ENCODE assay signal across 8 cellular contexts in genomic region chr1:219927956-219928790, GRCh38. TPM values are rescaled to one million over a fixed set of nuclear protein-coding genes. Genes with fewer than 3 reads are reported as not detected.
DNase-seq lines count a peak whose midpoint lies in the region; ATAC-seq lines count a peak whose summit lies in the region.

SLC30A10 (minus strand) TSS chr1:219928557; CDS start chr1:219928440, 117 bp downstream.

- peak; percentile 28 for DNase-seq in activated CD4-positive, alpha-beta T cell treated with anti-CD3 and anti-CD28 coated beads for 36 hours
- no peak for DNase-seq in activated CD4-positive, alpha-beta T cell treated with anti-CD3 and anti-CD28 coated beads, Interleukin-2, amount 50 U/mL, for 1 hour
- DNase-seq in HUDEP-2 (lab: John Stamatoyannopoulos, UW; ENCODE audit: unreplicated experiment in 76 of 76) (peak in 62 of 76 experiments; percentile 5 to 81 (median 44)), hepatic stellate cell (ENCODE audit: low spot score) (peak; percentile 24), putamen (ENCODE audit: low spot score) (peak; percentile 7), OCI-M2 (lab: John Stamatoyannopoulos, UW; ENCODE audit: unreplicated experiment) (no peak), DMS153 (lab: John Stamatoyannopoulos, UW) (no peak)
- peak; percentile 46 for DNase-seq in activated naive CD8-positive, alpha-beta T cell treated with anti-CD3 and anti-CD28 coated beads, Interleukin-2, amount 10 ng/mL, durations not matched to agents 7 days and 5 days

- ATAC-seq in activated CD4-positive, alpha-beta T cell treated with anti-CD3 and anti-CD28 coated beads for 36 hours: peak; percentile 55
- peak; percentile 82 for ATAC-seq in activated naive CD8-positive, alpha-beta T cell treated with anti-CD3 and anti-CD28 coated beads, Interleukin-2, amount 10 ng/mL, durations not matched to agents 7 days and 5 days (ENCODE audit: low read depth)

- no peaks in the 10 kb centered on the region for H3K36me3 Mint-ChIP-seq in activated CD4-positive, alpha-beta T cell treated with anti-CD3 and anti-CD28 coated beads for 36 hours (ENCODE audit: low read depth)
- peaks cover 1% of the 10 kb centered on the region for H3K36me3 Mint-ChIP-seq in activated naive CD8-positive, alpha-beta T cell treated with anti-CD3 and anti-CD28 coated beads, Interleukin-2, amount 10 ng/mL, durations not matched to agents 7 days and 5 days

- H3K9me3 Mint-ChIP-seq in activated CD4-positive, alpha-beta T cell treated with anti-CD3 and anti-CD28 coated beads for 36 hours (ENCODE audit: low read depth): no peaks in the 10 kb centered on the region
- H3K9me3 Mint-ChIP-seq in activated naive CD8-positive, alpha-beta T cell treated with anti-CD3 and anti-CD28 coated beads, Interleukin-2, amount 10 ng/mL, durations not matched to agents 7 days and 5 days: no peaks in the 10 kb centered on the region

- peak within 1 kb of the TSS; percentile 20 for H3K4me3 Mint-ChIP-seq in activated CD4-positive, alpha-beta T cell treated with anti-CD3 and anti-CD28 coated beads for 36 hours
- peak within 1 kb of the TSS; percentile 74 for H3K4me3 Mint-ChIP-seq in activated naive CD8-positive, alpha-beta T cell treated with anti-CD3 and anti-CD28 coated beads, Interleukin-2, amount 10 ng/mL, durations not matched to agents 7 days and 5 days

- peaks cover 38% of the 10 kb centered on the region for H3K27me3 Mint-ChIP-seq in activated CD4-positive, alpha-beta T cell treated with anti-CD3 and anti-CD28 coated beads for 36 hours
- peaks cover 48% of the 10 kb centered on the region for H3K27me3 Mint-ChIP-seq in activated naive CD8-positive, alpha-beta T cell treated with anti-CD3 and anti-CD28 coated beads, Interleukin-2, amount 10 ng/mL, durations not matched to agents 7 days and 5 days

- POLR2A ChIA-PET in activated CD4-positive, alpha-beta T cell treated with anti-CD3 and anti-CD28 coated beads for 36 hours (lab: Charles Lee): no interaction called here
- POLR2A ChIA-PET in activated naive CD8-positive, alpha-beta T cell treated with anti-CD3 and anti-CD28 coated beads, Interleukin-2, amount 10 ng/mL, durations not matched to agents 7 days and 5 days (lab: Charles Lee): no interaction called here

- intact Hi-C loops in activated CD4-positive, alpha-beta T cell treated with anti-CD3 and anti-CD28 coated beads for 36 hours (cut with DNase I, micrococcal nuclease): no loop called here

- H3K27ac Mint-ChIP-seq in activated CD4-positive, alpha-beta T cell treated with anti-CD3 and anti-CD28 coated beads for 36 hours: no peak within 1 kb of the TSS
- no peak within 1 kb of the TSS for H3K27ac Mint-ChIP-seq in activated naive CD8-positive, alpha-beta T cell treated with anti-CD3 and anti-CD28 coated beads, Interleukin-2, amount 10 ng/mL, durations not matched to agents 7 days and 5 days

- CTCF ChIA-PET in activated CD4-positive, alpha-beta T cell treated with anti-CD3 and anti-CD28 coated beads for 36 hours (lab: Charles Lee): interaction anchor here (0.6 kb wide), 1 partner anchor 133 kb away, joined by 3 read pairs; no protein-coding TSS in a partner anchor

- peaks cover 3% of the 10 kb centered on the region for H3K4me1 Mint-ChIP-seq in activated CD4-positive, alpha-beta T cell treated with anti-CD3 and anti-CD28 coated beads for 36 hours
- peaks cover 6% of the 10 kb centered on the region for H3K4me1 Mint-ChIP-seq in activated naive CD8-positive, alpha-beta T cell treated with anti-CD3 and anti-CD28 coated beads, Interleukin-2, amount 10 ng/mL, durations not matched to agents 7 days and 5 days

RNA-seq across cellular contexts. Expression of gene SLC30A10, which starts in this region (rescaled TPM):
- total RNA-seq in activated CD4-positive, alpha-beta T cell treated with anti-CD3 and anti-CD28 coated beads for 36 hours: not detected
- total RNA-seq in activated naive CD8-positive, alpha-beta T cell treated with anti-CD3 and anti-CD28 coated beads, Interleukin-2, amount 10 ng/mL, durations not matched to agents 7 days and 5 days: not detected

Comparison
In these comparisons a context has a peak if more than half of its experiments do, and no peak if none do; other contexts are left out.
1. Peak in DNase-seq and ATAC-seq in activated CD4-positive, alpha-beta T cell treated with anti-CD3 and anti-CD28 coated beads for 36 hours; RNA of the gene not detected or under 1 TPM.
2. Peak in DNase-seq and ATAC-seq in activated naive CD8-positive, alpha-beta T cell treated with anti-CD3 and anti-CD28 coated beads, Interleukin-2, amount 10 ng/mL, durations not matched to agents 7 days and 5 days; RNA of the gene not detected or under 1 TPM.
3. DNase-seq: peak in HUDEP-2 (62 of 76), hepatic stellate cell (single experiment) and putamen (single experiment); none in activated CD4-positive, alpha-beta T cell treated with anti-CD3 and anti-CD28 coated beads, Interleukin-2, amount 50 U/mL, for 1 hour (single experiment), OCI-M2 (single experiment) and DMS153 (single experiment).